In the genomic region with DNA sequence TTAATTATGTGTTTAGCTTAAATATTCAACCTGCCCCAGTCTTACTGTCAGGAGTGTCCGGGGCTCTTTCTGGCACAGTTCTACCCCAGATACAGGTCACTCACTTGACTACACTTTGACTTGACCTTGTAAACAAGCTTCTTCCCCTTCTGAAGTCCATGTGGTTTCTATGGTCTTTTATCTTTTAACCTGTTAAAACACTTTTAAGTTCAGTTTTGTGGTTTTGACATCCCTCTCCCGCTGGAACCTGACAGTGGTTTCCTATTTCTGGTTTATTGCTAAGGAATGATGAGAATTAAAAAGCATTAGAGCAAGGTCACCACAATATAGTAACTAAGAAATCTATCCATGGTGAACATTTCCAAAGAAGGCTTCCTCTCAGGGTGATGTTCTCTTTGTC, we compare ENCODE assay signal across 26 cellular contexts.
"Had no signal": no experiment of that assay in that cellular context is flagged by ENCODE, and none has a peak within 500 bp of the region (broad histone marks: within the 10 kb centered on the region; RNA-seq: fewer than 3 reads in every experiment).

No MANE protein-coding gene starts in this region.

- H3K4me1 Mint-ChIP-seq: activated CD4-positive, alpha-beta T cell treated with anti-CD3 and anti-CD28 coated beads for 36 hours; activated T-helper 17 cell treated with anti-CD3 and anti-CD28 coated beads, Interleukin-2, amount 50 U/mL, for 72 hours; central memory CD8-positive, alpha-beta T cell; IgD-negative memory B cell had no signal

- H3K27ac Mint-ChIP-seq: activated CD4-positive, alpha-beta memory T cell treated with anti-CD3 and anti-CD28 coated beads, Interleukin-2, amount 10 ng/mL, durations not matched to agents 7 days and 5 days; activated CD4-positive, alpha-beta T cell treated with anti-CD3 and anti-CD28 coated beads for 36 hours; activated naive CD4-positive, alpha-beta T cell treated with anti-CD3 and anti-CD28 coated beads for 36 hours; activated naive CD8-positive, alpha-beta T cell; activated T-helper 17 cell treated with anti-CD3 and anti-CD28 coated beads, Interleukin-2, amount 50 U/mL, for 72 hours; brain; IgD-negative memory B cell; T-helper 17 cell had no signal

- H3K4me1 ChIP-seq: adrenal gland had no signal

- ATAC-seq: activated CD4-positive, alpha-beta T cell treated with anti-CD3 and anti-CD28 coated beads for 36 hours; activated T-helper 17 cell treated with anti-CD3 and anti-CD28 coated beads, Interleukin-2, amount 50 U/mL, for 72 hours; PC-3; T-helper 17 cell had no signal

- H3K27ac ChIP-seq: adrenal gland, WERI-Rb-1 had no signal

- H3K36me3 Mint-ChIP-seq: activated naive CD8-positive, alpha-beta T cell; brain; IgD-negative memory B cell had no signal

- H3K4me3 ChIP-seq: adrenal gland had no signal

- DNase-seq: activated CD4-positive, alpha-beta memory T cell treated with anti-CD3 and anti-CD28 coated beads, Interleukin-2, amount 10 ng/mL, durations not matched to agents 7 days and 5 days; activated CD4-positive, alpha-beta T cell treated with anti-CD3 and anti-CD28 coated beads for 36 hours; activated CD4-positive, alpha-beta T cell treated with anti-CD3 and anti-CD28 coated beads, Interleukin-2, amount 50 U/mL, for 1 hour; activated gamma-delta T cell; activated naive CD4-positive, alpha-beta T cell treated with anti-CD3 and anti-CD28 coated beads for 36 hours; activated T-cell treated with anti-CD3 and anti-CD28 coated beads for 4 hours; activated T-cell treated with anti-CD3 and anti-CD28 coated beads, Interleukin-2, amount 50 U/mL, for 48 hours; adrenal gland; anterior cingulate cortex; MM.1S; NCI-H1105; NCI-H1436; NCI-H187; NCI-H2081; NCI-H510A treated with DMSO at 0.1 percent for 48 hours; NCI-H69; PC-3; SHP77 treated with DMSO at 0.1 percent for 48 hours; T-helper 17 cell; T-helper 9 cell; WERI-Rb-1 had no signal

- H3K36me3 ChIP-seq: adrenal gland, WERI-Rb-1 had no signal

- H3K9me3 ChIP-seq: adrenal gland had no signal

- H3K9me3 Mint-ChIP-seq: activated naive CD4-positive, alpha-beta T cell treated with anti-CD3 and anti-CD28 coated beads for 36 hours; activated T-helper 17 cell treated with anti-CD3 and anti-CD28 coated beads, Interleukin-2, amount 50 U/mL, for 72 hours; central memory CD8-positive, alpha-beta T cell had no signal

- H3K27me3 Mint-ChIP-seq: central memory CD8-positive, alpha-beta T cell; IgD-negative memory B cell had no signal

- H3K27me3 ChIP-seq: adrenal gland had no signal

- H3K4me3 Mint-ChIP-seq: activated CD4-positive, alpha-beta memory T cell treated with anti-CD3 and anti-CD28 coated beads, Interleukin-2, amount 10 ng/mL, durations not matched to agents 7 days and 5 days; activated CD4-positive, alpha-beta T cell treated with anti-CD3 and anti-CD28 coated beads for 36 hours; activated naive CD4-positive, alpha-beta T cell treated with anti-CD3 and anti-CD28 coated beads for 36 hours; activated naive CD8-positive, alpha-beta T cell; activated T-helper 17 cell treated with anti-CD3 and anti-CD28 coated beads, Interleukin-2, amount 50 U/mL, for 72 hours; brain; central memory CD8-positive, alpha-beta T cell; IgD-negative memory B cell; T-helper 17 cell had no signal
